ENCODE assay signal across 8 cellular contexts in genomic region chr21:44301093-44301492, GRCh38. TPM values are rescaled to one million over a fixed set of nuclear protein-coding genes. Genes with fewer than 3 reads are reported as not detected.
DNase-seq lines count a peak whose midpoint lies in the region; ATAC-seq and TF ChIP-seq lines count a peak whose summit lies in the region.

No MANE protein-coding gene starts in this region.

- H4K20me1 ChIP-seq in GM23248 (ENCODE audit: insufficient read depth) = no peaks in the 10 kb centered on the region

- H3K4me3 ChIP-seq in GM23248 (peak overlapping the region; percentile 77), WI38 (ENCODE audit: low read depth, low read length) (peak overlapping the region; percentile 72), foreskin fibroblast (ENCODE audit: low read depth in 1 of 2, low read length in 2 of 2) (peak overlapping the region; percentile 70 to 75), skeletal muscle cell (ENCODE audit: low read depth, low read length) (peak overlapping the region; percentile 75)

- no peak overlapping the region for H2AFZ ChIP-seq in GM23248

- H3F3A ChIP-seq in GM23248 (ENCODE audit: insufficient read depth) = peaks cover 5% of the 10 kb centered on the region; the same call in 1 of the 2 replicates

- TF ChIP-seq CTCF in WI38 (IDR thresholded peaks at IDR 0.05; ENCODE audit: low read depth, low read length) (no peak), foreskin fibroblast (IDR thresholded peaks at IDR 0.05; ENCODE audit: low read depth, low read length) (no peak)

- H3K79me2 ChIP-seq in GM23248 (ENCODE audit: insufficient read depth) = peaks cover 59% of the 10 kb centered on the region

- no peak overlapping the region for H3K27ac ChIP-seq in GM23248

- ATAC-seq in GM19463 (IDR thresholded peaks at IDR 0.05; ENCODE audit: unreplicated experiment) = no peak
- ATAC-seq in GM21717 (IDR thresholded peaks at IDR 0.05; ENCODE audit: unreplicated experiment) = no peak

- no peaks in the 10 kb centered on the region for H3K9me2 ChIP-seq in GM23248 (ENCODE audit: insufficient read depth)

- no peaks in the 10 kb centered on the region for H3K36me3 ChIP-seq in GM23248 (ENCODE audit: low read depth)

- peak overlapping the region; percentile 94 for H3K4me2 ChIP-seq in GM23248 (ENCODE audit: unreplicated experiment)

- WGBS in GM23248 (ENCODE audit: low coverage in 1 of 2, low lambda C conversion rate in 2 of 2, missing lambda C conversion rate in 2 of 2), 2 experiments = 59 to 68% methylated on average over 12 of the region's 12 CpGs

- H3K9me3 ChIP-seq in GM23248 (ENCODE audit: low read depth) = no peaks in the 10 kb centered on the region

- DNase-seq in GM23248 (peak; percentile 17), foreskin fibroblast (no peak), skeletal muscle cell (ENCODE audit: low read depth) (no peak), NCI-H82 (lab: John Stamatoyannopoulos, UW) (no peak), GDM1 (lab: John Stamatoyannopoulos, UW) (no peak)

- no peaks in the 10 kb centered on the region for H3K27me3 ChIP-seq in GM23248 (replicated peaks; ENCODE audit: insufficient read depth)

- peak overlapping the region; percentile 90 for H3K9ac ChIP-seq in GM23248

- in situ Hi-C loops in GM23248 (cut with MboI) = no loop called here

- peaks cover 12% of the 10 kb centered on the region for H3K4me1 ChIP-seq in GM23248 (ENCODE audit: insufficient read depth)

RNA-seq across cellular contexts. Expression of gene PFKL, which starts 1.2 kb away (rescaled TPM):
- 239 and 270 TPM in 2 replicates for total RNA-seq in GM23248 (2014; rRNA removed; shearing (Covaris generic))
- polyA plus RNA-seq in GM23248 (2016; fragmentation: Nextera tagmentation; extraction: Ambion mirVana) = 199 and 213 TPM in 2 replicates

RNA-seq across cellular contexts. Expression of gene AIRE, which starts 15.4 kb away (rescaled TPM):
- total RNA-seq in GM23248 (2014; rRNA removed; shearing (Covaris generic)) = not detected in 2 replicates
- polyA plus RNA-seq in GM23248 (2016; fragmentation: Nextera tagmentation; extraction: Ambion mirVana) = not detected in 2 replicates

RNA-seq across cellular contexts. Expression of gene CFAP410, which starts 38.1 kb away (rescaled TPM):
- total RNA-seq in GM23248 (2014; rRNA removed; shearing (Covaris generic)) = 17.0 and 20.5 TPM in 2 replicates
- polyA plus RNA-seq in GM23248 (2016; fragmentation: Nextera tagmentation; extraction: Ambion mirVana) = 19.8 and 20.8 TPM in 2 replicates

RNA-seq across cellular contexts. Expression of gene DNMT3L, which starts 39.4 kb away (rescaled TPM):
- total RNA-seq in GM23248 (2014; rRNA removed; shearing (Covaris generic)) = not detected in 2 replicates
- polyA plus RNA-seq in GM23248 (2016; fragmentation: Nextera tagmentation; extraction: Ambion mirVana) = not detected in 2 replicates

RNA-seq across cellular contexts. Expression of gene TRPM2, which starts 52.3 kb away (rescaled TPM):
- total RNA-seq in GM23248 (2014; rRNA removed; shearing (Covaris generic)) = 0.13 and 0.22 TPM in 2 replicates
- not detected in 2 replicates for polyA plus RNA-seq in GM23248 (2016; fragmentation: Nextera tagmentation; extraction: Ambion mirVana)
